1 cellular context compared by ENCODE assay signal in genomic region chr3:156356537-156357363, GRCh38.
TF ChIP-seq lines count a peak whose summit lies in the region.

No MANE protein-coding gene starts in this region.

TF ChIP-seq in GM23338, 12 proteins besides CTCF, POLR2A, EP300 and RAD21:
- TF ChIP-seq REST (IDR thresholded peaks at IDR 0.05; ENCODE audit: unreplicated experiment) (no peak), STAT1 (IDR thresholded peaks at IDR 0.05; ENCODE audit: unreplicated experiment) (no peak)
